19 cellular contexts compared by ENCODE assay signal in genomic region chrX:69097451-69098236, GRCh38.
"Had no signal": no experiment of that assay in that cellular context is flagged by ENCODE, and none has a peak within 500 bp of the region (broad histone marks: within the 10 kb centered on the region; RNA-seq: fewer than 3 reads in every experiment).

No MANE protein-coding gene starts in this region.

- H3K9me3 ChIP-seq: heart right ventricle, left lung, neutrophil, right atrium auricular region, tibial nerve had no signal

- H3K4me3 ChIP-seq: heart right ventricle, left lung, right atrium auricular region, tibial nerve had no signal

- H3K4me1 ChIP-seq: left lung, right atrium auricular region had no signal

- DNase-seq: activated CD4-positive, alpha-beta T cell treated with anti-CD3 and anti-CD28 coated beads, Interleukin-2, amount 10 ng/mL, durations not matched to agents 7 days and 5 days; activated CD4-positive, CD25-positive, alpha-beta regulatory T cell; activated CD8-positive, alpha-beta memory T cell treated with anti-CD3 and anti-CD28 coated beads for 24 hours; activated gamma-delta T cell treated with Interleukin-2 at 50 U/mL for 16 hours; amniotic stem cell; brain microvascular endothelial cell; effector memory CD4-positive, alpha-beta T cell; heart right ventricle; left lung; mammary epithelial cell; naive B cell; stimulated activated CD4-positive, alpha-beta T cell treated with anti-CD3 and anti-CD28 coated beads, Interleukin-4, amount 100 ng/mL, for 24 hours; stimulated activated naive CD4-positive, alpha-beta T cell treated with Interleukin-2 at 50 U/mL for 16 hours had no signal

- H3K27me3 ChIP-seq: brain microvascular endothelial cell, left lung, neutrophil, right atrium auricular region, tibial nerve had no signal

- H3K36me3 ChIP-seq: brain microvascular endothelial cell, heart right ventricle, left lung, neutrophil, right atrium auricular region, tibial nerve had no signal

- FAIRE-seq: frontal cortex, islet of Langerhans had no signal

- ATAC-seq: heart right ventricle, left lung had no signal

- H3K27ac ChIP-seq: brain microvascular endothelial cell, epithelial cell of prostate, heart right ventricle, left lung, neutrophil, right atrium auricular region, tibial nerve had no signal
